ENCODE assay signal across 7 cellular contexts in the genomic region with DNA sequence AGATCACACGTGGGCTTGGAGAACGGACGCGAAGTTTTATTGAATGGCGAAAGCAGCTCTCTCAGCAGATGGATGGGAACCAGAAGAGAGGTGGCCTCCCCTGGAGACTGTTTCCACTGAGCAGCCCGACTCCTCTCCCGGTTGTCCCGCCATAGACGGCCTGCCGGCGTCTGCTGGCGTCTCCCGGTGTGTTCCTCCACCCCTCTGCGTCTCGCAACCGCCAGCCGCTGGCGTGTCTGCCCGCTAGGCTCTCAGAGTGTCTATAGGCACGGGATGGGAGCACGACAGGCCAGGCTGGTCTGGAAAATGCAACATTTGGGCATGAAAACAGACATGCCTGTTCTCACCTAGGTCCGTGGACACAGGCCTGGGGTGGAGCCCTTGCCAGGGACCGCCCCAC.
"Had no signal": no experiment of that assay in that cellular context is flagged by ENCODE, and none has a peak within 500 bp of the region (broad histone marks: within the 10 kb centered on the region; RNA-seq: fewer than 3 reads in every experiment).

No MANE protein-coding gene starts in this region.

- H2AFZ ChIP-seq: GM23248 had no signal

- H3K27ac ChIP-seq: GM23248, HL-60 had no signal

- H3K4me3 ChIP-seq: GM23248, HAP-1 had no signal

- DNase-seq: GM23248, GOT3, H7, HFFc6, KBM-7 had no signal

- H3K9me3 ChIP-seq: HAP-1 had no signal

- H3K4me1 ChIP-seq: HAP-1 had no signal

- H3K36me3 ChIP-seq: HAP-1 had no signal
